ENCODE assay signal across 15 cellular contexts in genomic region chr3:93969443-93969842, GRCh38. TPM values are rescaled to one million over a fixed set of nuclear protein-coding genes. Genes with fewer than 3 reads are reported as not detected.
DNase-seq lines count a peak whose midpoint lies in the region; ATAC-seq and TF ChIP-seq lines count a peak whose summit lies in the region.
"Had no signal": no experiment of that assay in that cellular context is flagged by ENCODE, and none has a peak within 500 bp of the region (broad histone marks: within the 10 kb centered on the region; RNA-seq: fewer than 3 reads in every experiment).

No MANE protein-coding gene starts in this region.

- no peaks in the 10 kb centered on the region for H3K9me3 ChIP-seq in A673 (ENCODE audit: low read depth, low read length, poor library complexity, severe bottlenecking)
- no peaks in the 10 kb centered on the region for H3K9me3 ChIP-seq in adrenal gland (replicated peaks in 1 of 3)
- H3K9me3 ChIP-seq: esophagus squamous epithelium, tibial nerve had no signal

- DNase-seq in A673 (ENCODE audit: low spot score), result peak; percentile 68
- peak; percentile 14 for DNase-seq in HPDE6-E6E7 (ENCODE audit: extremely low spot score)
- peak; percentile 27 for DNase-seq in amniotic epithelial cell (ENCODE audit: low read depth)
- DNase-seq in glomerular visceral epithelial cell (ENCODE audit: extremely low spot score), result peak; percentile 54
- DNase-seq in adrenal gland, result no peak
- DNase-seq in NCI-H1930 (lab: John Stamatoyannopoulos, UW), result no peak
- no peak for DNase-seq in caudate nucleus (lab: John Stamatoyannopoulos, UW)
- DNase-seq: esophagus squamous epithelium, kidney, NCI-H1092, NCI-H69 had no signal

- TF ChIP-seq POLR2A in adrenal gland (IDR thresholded peaks at IDR 0.05), result no peak

- H3K4me3 ChIP-seq in A673 (ENCODE audit: low read depth, low read length, poor library complexity, severe bottlenecking) (no peak overlapping the region), adrenal gland (no peak overlapping the region)
- H3K4me3 ChIP-seq: esophagus squamous epithelium, skin epidermis, tibial nerve had no signal

- H3K27me3 ChIP-seq in A673 (replicated peaks; ENCODE audit: insufficient read depth, low read depth, low read length, poor library complexity), result no peaks in the 10 kb centered on the region
- H3K27me3 ChIP-seq in adrenal gland, result no peaks in the 10 kb centered on the region
- H3K27me3 ChIP-seq: esophagus squamous epithelium, tibial nerve had no signal

- CTCF ChIA-PET in A673 (lab: Charles Lee), result no interaction called here

- POLR2A ChIA-PET in A673 (lab: Charles Lee; ENCODE audit: low non-redundant PET), result no interaction called here

- no peak for TF ChIP-seq CTCF in A673 (conservative IDR thresholded peaks at IDR 0.05; ENCODE audit: low read depth, low read length)
- no peak for TF ChIP-seq CTCF in adrenal gland (IDR thresholded peaks at IDR 0.05)

- H3K4me1 ChIP-seq in A673 (ENCODE audit: insufficient read depth, low read length, poor library complexity, severe bottlenecking) (peaks cover 4% of the 10 kb centered on the region), adrenal gland (replicated peaks in 1 of 2) (peaks cover 4 to 20% of the 10 kb centered on the region in 2 donors)

- H3K27ac ChIP-seq in A673 (ENCODE audit: low read depth, low read length, poor library complexity, severe bottlenecking), result no peak overlapping the region
- H3K27ac ChIP-seq in adrenal gland, result no peak overlapping the region
- no peak overlapping the region for H3K27ac ChIP-seq in caudate nucleus (ENCODE audit: low read depth, low read length)
- H3K27ac ChIP-seq: esophagus squamous epithelium had no signal

- WGBS in adrenal gland, 4 donors, result 60 to 69% (median 66%) methylated on average over 3 of the region's 3 CpGs

- ATAC-seq in GM19467 (IDR thresholded peaks at IDR 0.05; ENCODE audit: unreplicated experiment), result no peak

- intact Hi-C loops in A673 (cut with micrococcal nuclease; ENCODE audit: unreplicated experiment), result no loop called here
- intact Hi-C loops in adrenal gland (cut with DNase I), result no loop called here

- H3K36me3 ChIP-seq in A673 (ENCODE audit: insufficient read depth, low read length, poor library complexity, severe bottlenecking) (no peaks in the 10 kb centered on the region), adrenal gland (replicated peaks in 1 of 2) (no peaks in the 10 kb centered on the region)

- no TSS peak for BruUV-seq in A673 (replicated peaks; lab: Mats Ljungman, UMichigan)

RNA-seq across cellular contexts. Expression of gene PROS1, which starts 4.3 kb away (rescaled TPM):
- total RNA-seq in A673 (2021), result 9.2 TPM in 2 replicates
- 10 to 100 TPM; 12.4 to 34.6 (median 22.2) TPM for total RNA-seq in adrenal gland
- polyA plus RNA-seq in adrenal gland, result 10 to 100 TPM in 1 of 3 donors, 1 to 10 TPM in 2; 6.6 to 19.1 (median 8.9) TPM

RNA-seq across cellular contexts. Expression of gene ARL13B, which starts 10.5 kb away (rescaled TPM):
- total RNA-seq in A673 (2021) (18.4 TPM in 2 replicates), adrenal gland (1 to 10 TPM; 3.2 to 6.6 (median 6.1) TPM)
- polyA plus RNA-seq in adrenal gland, result 1 to 10 TPM; 3.5 to 7.7 (median 3.9) TPM

RNA-seq across cellular contexts. Expression of gene STX19, which starts 59.0 kb away (rescaled TPM):
- not detected in 2 replicates for total RNA-seq in A673 (2021)
- not detected for total RNA-seq in adrenal gland
- polyA plus RNA-seq in adrenal gland, result under 1 TPM; 0.07 to 0.26 (median 0.24) TPM
- total RNA-seq: kidney, tibial nerve had no signal
- polyA plus RNA-seq: neural cell had no signal

Comparison
In these comparisons a context has a peak if more than half of its experiments do, and no peak if none do; other contexts are left out.
1. DNase-seq: peak in A673 (single experiment), HPDE6-E6E7 (single experiment), amniotic epithelial cell (single experiment) and glomerular visceral epithelial cell (single experiment); none in adrenal gland (0 of 7), NCI-H1930 (0 of 2) and caudate nucleus (0 of 61).